Comparison of ENCODE assay signal across 20 cellular contexts in the genomic region with DNA sequence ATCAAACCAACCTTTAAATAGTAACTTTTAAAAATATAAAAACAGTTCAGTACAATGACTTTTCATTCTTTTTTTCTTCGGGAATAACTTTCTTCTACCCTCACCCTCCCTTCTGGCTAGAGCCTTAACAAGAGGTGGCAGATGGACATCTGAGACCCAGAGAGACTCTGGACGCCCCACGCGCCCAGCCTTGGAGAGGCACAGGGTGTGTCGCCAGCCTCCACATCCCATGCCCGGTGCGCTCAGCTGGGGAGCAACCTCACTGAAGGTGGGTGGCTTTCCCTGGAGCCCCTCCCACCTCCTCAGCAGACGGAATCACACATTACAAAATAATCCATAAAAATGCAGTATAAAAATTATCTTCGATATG.
"Had no signal": no experiment of that assay in that cellular context is flagged by ENCODE, and none has a peak within 500 bp of the region (broad histone marks: within the 10 kb centered on the region; RNA-seq: fewer than 3 reads in every experiment).

No MANE protein-coding gene starts in this region.

- DNase-seq: activated CD4-positive, alpha-beta T cell treated with anti-CD3 and anti-CD28 coated beads for 4 hours; activated CD4-positive, alpha-beta T cell treated with anti-CD3 and anti-CD28 coated beads, Interleukin-2, amount 50 U/mL, for 48 hours; activated CD4-positive, CD25-positive, alpha-beta regulatory T cell; activated CD8-positive, alpha-beta memory T cell treated with anti-CD3 and anti-CD28 coated beads, Interleukin-2, amount 50 U/mL, for 48 hours; activated gamma-delta T cell; activated T-cell treated with anti-CD3 and anti-CD28 coated beads, Interleukin-2, amount 50 U/mL, for 72 hours; left ventricle myocardium superior; nephron progenitor cell; occipital lobe; retina; stimulated activated CD4-positive, alpha-beta T cell treated with anti-CD3 and anti-CD28 coated beads, Interleukin-4, amount 100 ng/mL, for 24 hours; stimulated activated naive CD4-positive, alpha-beta T cell treated with Interleukin-2 at 50 U/mL for 16 hours; T1000 had no signal

- H3K27me3 ChIP-seq: adrenal gland, breast epithelium, heart left ventricle, upper lobe of left lung had no signal

- H3K4me1 ChIP-seq: adrenal gland, breast epithelium had no signal

- H3K27ac ChIP-seq: adrenal gland, breast epithelium, coronary artery, epithelial cell of prostate, heart left ventricle, upper lobe of left lung had no signal

- H3K4me3 ChIP-seq: adrenal gland, breast epithelium, coronary artery, heart left ventricle, mucosa of descending colon, upper lobe of left lung had no signal

- H3K9me3 ChIP-seq: adrenal gland, breast epithelium, heart left ventricle, mucosa of descending colon, upper lobe of left lung had no signal
